In the genomic region with DNA sequence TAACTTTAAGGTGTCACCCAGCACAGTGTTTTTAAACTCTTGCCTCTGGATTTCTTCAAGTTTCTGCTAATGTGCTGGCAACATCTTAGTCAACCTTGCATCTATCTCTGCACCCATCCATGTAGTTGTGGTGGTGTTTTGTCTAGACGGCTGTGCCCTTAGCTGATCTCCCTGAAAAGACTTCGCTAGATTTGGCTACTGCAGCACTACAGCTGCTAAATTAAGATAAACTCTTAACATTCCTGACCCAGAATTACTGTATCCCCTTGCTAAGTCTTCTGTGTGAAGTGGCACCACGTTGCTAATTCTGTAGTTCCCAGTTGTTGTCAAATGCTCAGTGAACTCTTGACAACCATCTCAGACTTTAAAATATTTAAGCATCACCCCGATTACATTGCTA, we compare ENCODE assay signal across 17 cellular contexts.
A peak's percentile ranks its signal among the peaks of the same experiment; 100 is the strongest.
DNase-seq lines count a peak whose midpoint lies in the region; ATAC-seq and TF ChIP-seq lines count a peak whose summit lies in the region.
"Had no signal": no experiment of that assay in that cellular context is flagged by ENCODE, and none has a peak within 500 bp of the region (broad histone marks: within the 10 kb centered on the region; RNA-seq: fewer than 3 reads in every experiment).

No MANE protein-coding gene starts in this region.

- peaks cover 36% of the 10 kb centered on the region for H3K4me1 Mint-ChIP-seq in endothelial cell (ENCODE audit: unreplicated experiment)
- no peaks in the 10 kb centered on the region for H3K4me1 Mint-ChIP-seq in naive thymus-derived CD8-positive, alpha-beta T cell
- H3K4me1 Mint-ChIP-seq: B cell had no signal

- H3K4me3 ChIP-seq in cardiac muscle cell = no peak overlapping the region
- H3K4me3 ChIP-seq in left ventricle myocardium inferior = no peak overlapping the region

- peaks cover 9% of the 10 kb centered on the region for H3K4me1 ChIP-seq in cardiac muscle cell (ENCODE audit: low read depth)
- peaks cover 10% of the 10 kb centered on the region for H3K4me1 ChIP-seq in left ventricle myocardium inferior

- H3K36me3 Mint-ChIP-seq in endothelial cell (ENCODE audit: low read depth, unreplicated experiment) = peaks cover 3% of the 10 kb centered on the region
- no peaks in the 10 kb centered on the region for H3K36me3 Mint-ChIP-seq in naive thymus-derived CD8-positive, alpha-beta T cell
- H3K36me3 Mint-ChIP-seq: CD4-positive, alpha-beta memory T cell had no signal

- peak overlapping the region; percentile 50 for H3K4me3 Mint-ChIP-seq in endothelial cell (ENCODE audit: unreplicated experiment)
- no peak overlapping the region for H3K4me3 Mint-ChIP-seq in naive thymus-derived CD8-positive, alpha-beta T cell
- H3K4me3 Mint-ChIP-seq: B cell; CD4-positive, alpha-beta memory T cell had no signal

- POLR2A ChIA-PET in naive thymus-derived CD8-positive, alpha-beta T cell (lab: Charles Lee) = no interaction called here

- no peak overlapping the region for H3K27ac Mint-ChIP-seq in endothelial cell (ENCODE audit: unreplicated experiment)
- H3K27ac Mint-ChIP-seq in naive thymus-derived CD8-positive, alpha-beta T cell = no peak overlapping the region
- H3K27ac Mint-ChIP-seq: B cell; CD4-positive, alpha-beta memory T cell had no signal

- H3K27ac ChIP-seq in cardiac muscle cell (peak overlapping the region; percentile 58), left ventricle myocardium inferior (replicated peaks) (no peak overlapping the region)

- TF ChIP-seq CTCF in cardiac muscle cell (IDR thresholded peaks at IDR 0.05; ENCODE audit: low read depth, low read length) (no peak), left ventricle myocardium inferior (IDR thresholded peaks at IDR 0.05; ENCODE audit: borderline replicate concordance) (no peak), endothelial cell (IDR thresholded peaks at IDR 0.05; ENCODE audit: unreplicated experiment) (no peak)

- intact Hi-C loops in left ventricle myocardium inferior (cut with micrococcal nuclease) = no loop called here

- DNase-seq in cardiac muscle cell (ENCODE audit: low read depth in 1 of 2, low spot score in 1 of 2) (peak; percentile 11 to 52), left ventricle myocardium inferior (no peak), endothelial cell (ENCODE audit: low spot score) (no peak), myocyte (ENCODE audit: low read depth) (peak; percentile 38), activated gamma-delta T cell treated with Interleukin-2 at 50 U/mL for 16 hours (no peak)
- no peak for DNase-seq in naive thymus-derived CD8-positive, alpha-beta T cell
- no peak for DNase-seq in stimulated activated CD4-positive, alpha-beta T cell treated with anti-CD3 and anti-CD28 coated beads, Interleukin-2, amount 100 ng/mL, for 24 hours
- DNase-seq: CD4-positive, alpha-beta memory T cell; DND-41; GDM1; HCEC 1CT; NCI-H1436; NCI-H2081; NCI-H226; NCI-H526 treated with DMSO at 0.1 percent for 48 hours; NK-92 treated with Interleukin-12 subunit alpha and Interleukin-12 subunit beta, amount 100 ng/mL, for 24 hours had no signal

- H3K9me3 Mint-ChIP-seq in endothelial cell (ENCODE audit: unreplicated experiment) = no peaks in the 10 kb centered on the region
- peaks cover 0 to 12% (median 4%) of the 10 kb centered on the region in 9 donors for H3K9me3 Mint-ChIP-seq in naive thymus-derived CD8-positive, alpha-beta T cell

- H3K9me3 ChIP-seq in cardiac muscle cell (ENCODE audit: low read depth) = no peaks in the 10 kb centered on the region
- peaks cover 10% of the 10 kb centered on the region for H3K9me3 ChIP-seq in left ventricle myocardium inferior (replicated peaks)

- no peak for ATAC-seq in naive thymus-derived CD8-positive, alpha-beta T cell

- H3K36me3 ChIP-seq in cardiac muscle cell (no peaks in the 10 kb centered on the region), left ventricle myocardium inferior (no peaks in the 10 kb centered on the region)

- peaks cover 1% of the 10 kb centered on the region for H3K27me3 Mint-ChIP-seq in endothelial cell (ENCODE audit: unreplicated experiment)
- no peaks in the 10 kb centered on the region for H3K27me3 Mint-ChIP-seq in naive thymus-derived CD8-positive, alpha-beta T cell
- H3K27me3 Mint-ChIP-seq: B cell had no signal

- no peaks in the 10 kb centered on the region for H3K27me3 ChIP-seq in cardiac muscle cell
- H3K27me3 ChIP-seq in left ventricle myocardium inferior (ENCODE audit: low read depth) = no peaks in the 10 kb centered on the region

Comparison
In these comparisons a context has a peak if more than half of its experiments do, and no peak if none do; other contexts are left out.
1. DNase-seq: peak in cardiac muscle cell (2 of 2) and myocyte (single experiment); none in left ventricle myocardium inferior (single experiment), endothelial cell (single experiment), naive thymus-derived CD8-positive, alpha-beta T cell (0 of 10), stimulated activated CD4-positive, alpha-beta T cell treated with anti-CD3 and anti-CD28 coated beads, Interleukin-2, amount 100 ng/mL, for 24 hours (0 of 2) and activated gamma-delta T cell treated with Interleukin-2 at 50 U/mL for 16 hours (single experiment).